Comparison of ENCODE assay signal across 13 cellular contexts in the genomic region with DNA sequence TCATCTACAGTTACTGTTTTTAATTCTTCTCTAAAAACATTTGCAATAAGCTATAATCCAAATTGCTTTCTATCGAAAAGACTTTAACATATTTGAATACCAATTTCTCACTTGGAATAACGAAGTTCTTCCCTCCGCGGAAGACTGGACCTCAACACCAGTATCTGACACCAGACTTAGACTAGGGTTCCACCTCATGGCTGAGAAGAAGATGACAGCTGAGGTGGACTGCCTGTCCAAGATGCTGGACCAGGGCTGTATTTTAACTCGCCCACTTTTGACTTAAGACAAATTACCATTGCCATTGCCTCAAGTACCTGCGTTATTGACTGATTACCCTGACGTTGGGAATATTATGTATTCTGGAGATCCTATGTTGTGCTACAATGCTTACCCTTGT. TPM values are rescaled to one million over a fixed set of nuclear protein-coding genes. Genes with fewer than 3 reads are reported as not detected.
A peak's percentile ranks its signal among the peaks of the same experiment; 100 is the strongest.
DNase-seq lines count a peak whose midpoint lies in the region; ATAC-seq, FAIRE-seq and TF ChIP-seq lines count a peak whose summit lies in the region.
"Had no signal": no experiment of that assay in that cellular context is flagged by ENCODE, and none has a peak within 500 bp of the region (broad histone marks: within the 10 kb centered on the region; RNA-seq: fewer than 3 reads in every experiment).

No MANE protein-coding gene starts in this region.

- peak; percentile 84 for FAIRE-seq in HepG2 (lab: Jason Lieb, UNC)

- POLR2A ChIA-PET in HepG2 (lab: Yijun Ruan, JAX) = no interaction called here
- POLR2A ChIA-PET in activated CD4-positive, alpha-beta T cell treated with anti-CD3 and anti-CD28 coated beads, Interleukin-2, amount 10 ng/mL, durations not matched to agents 7 days and 5 days (lab: Charles Lee) = no interaction called here

- intact Hi-C loops in body of pancreas (cut with DNase I) (no loop called here), HepG2 (cut with micrococcal nuclease; ENCODE audit: unreplicated experiment) (loop anchor here (2.0 kb wide), 1 partner anchor 372 kb away; no protein-coding TSS in a partner anchor)

- no peak overlapping the region for H3K4me3 ChIP-seq in body of pancreas
- no peak overlapping the region for H3K4me3 ChIP-seq in HepG2 (replicated peaks in 1 of 3; ENCODE audit: insufficient read depth in 1 of 3, low read depth in 2 of 3, low read length in 3 of 3)
- H3K4me3 ChIP-seq: HAP-1 had no signal

- no peak overlapping the region for H3K4me2 ChIP-seq in HepG2 (ENCODE audit: low read depth, low read length)

- H3K27me3 ChIP-seq in body of pancreas (no peaks in the 10 kb centered on the region), HepG2 (ENCODE audit: control insufficient read depth in 1 of 2, insufficient read depth in 2 of 2, low read length in 2 of 2) (no peaks in the 10 kb centered on the region; a peak in 1 of 5 replicates)

- H4K20me1 ChIP-seq in HepG2 (ENCODE audit: insufficient read depth, low read length) = no peaks in the 10 kb centered on the region

- no peak for TF ChIP-seq EP300 in HepG2 (IDR thresholded peaks at IDR 0.05; ENCODE audit: low read depth in 2 of 2, low read length in 2 of 2)
- TF ChIP-seq EP300 in HepG2 (CRISPR knock-in tag; IDR thresholded peaks at IDR 0.05; ENCODE audit: borderline replicate concordance) = no peak

- no peak overlapping the region for H2AFZ ChIP-seq in HepG2 (ENCODE audit: low read length)

- H3K36me3 Mint-ChIP-seq in activated CD4-positive, alpha-beta T cell treated with anti-CD3 and anti-CD28 coated beads, Interleukin-2, amount 10 ng/mL, durations not matched to agents 7 days and 5 days (ENCODE audit: low read depth) = no peaks in the 10 kb centered on the region
- H3K36me3 Mint-ChIP-seq in mesothelial cell of epicardium = no peaks in the 10 kb centered on the region

- H3K27ac ChIP-seq in body of pancreas (no peak overlapping the region), HepG2 (ENCODE audit: extremely low read length, insufficient read depth, low read length) (no peak overlapping the region)

- H3K4me1 Mint-ChIP-seq in activated CD4-positive, alpha-beta T cell treated with anti-CD3 and anti-CD28 coated beads, Interleukin-2, amount 10 ng/mL, durations not matched to agents 7 days and 5 days = no peaks in the 10 kb centered on the region
- H3K4me1 Mint-ChIP-seq in mesothelial cell of epicardium = no peaks in the 10 kb centered on the region
- H3K4me1 Mint-ChIP-seq: activated B cell treated with CpG ODN at 0.5 μM for 24 hours; activated naive CD4-positive, alpha-beta T cell treated with anti-CD3 and anti-CD28 coated beads, Interleukin-2, amount 50 U/mL, for 24 hours had no signal

- H3K9ac ChIP-seq in HepG2 (ENCODE audit: insufficient read depth, low read depth, low read length) = no peak overlapping the region

- H3K4me1 ChIP-seq in body of pancreas = no peaks in the 10 kb centered on the region
- no peaks in the 10 kb centered on the region for H3K4me1 ChIP-seq in HepG2 (ENCODE audit: insufficient read depth, low read length)
- H3K4me1 ChIP-seq: HAP-1 had no signal

- H3K4me3 Mint-ChIP-seq in activated CD4-positive, alpha-beta T cell treated with anti-CD3 and anti-CD28 coated beads, Interleukin-2, amount 10 ng/mL, durations not matched to agents 7 days and 5 days = no peak overlapping the region
- no peak overlapping the region for H3K4me3 Mint-ChIP-seq in mesothelial cell of epicardium
- H3K4me3 Mint-ChIP-seq: activated B cell treated with CpG ODN at 0.5 μM for 24 hours; activated naive CD4-positive, alpha-beta T cell treated with anti-CD3 and anti-CD28 coated beads, Interleukin-2, amount 50 U/mL, for 24 hours had no signal

- H3K27me3 Mint-ChIP-seq in activated CD4-positive, alpha-beta T cell treated with anti-CD3 and anti-CD28 coated beads, Interleukin-2, amount 10 ng/mL, durations not matched to agents 7 days and 5 days = peaks cover 9% of the 10 kb centered on the region
- peaks cover 17% of the 10 kb centered on the region for H3K27me3 Mint-ChIP-seq in mesothelial cell of epicardium (ENCODE audit: low read depth)

- TF ChIP-seq POLR2A in body of pancreas (IDR thresholded peaks at IDR 0.05) (no peak), HepG2 (IDR thresholded peaks at IDR 0.05; ENCODE audit: insufficient read depth in 1 of 2, low read depth in 2 of 2, low read length in 2 of 2) (no peak)

- TF ChIP-seq RAD21 in HepG2 (CRISPR knock-in tag; IDR thresholded peaks at IDR 0.05) = peak; percentile 44; the same call in 1 of the 2 replicates

- H3K79me2 ChIP-seq in HepG2 (ENCODE audit: insufficient read depth, low read length) = no peaks in the 10 kb centered on the region

- H3K27ac Mint-ChIP-seq in activated CD4-positive, alpha-beta T cell treated with anti-CD3 and anti-CD28 coated beads, Interleukin-2, amount 10 ng/mL, durations not matched to agents 7 days and 5 days = no peak overlapping the region
- H3K27ac Mint-ChIP-seq in mesothelial cell of epicardium = no peak overlapping the region
- H3K27ac Mint-ChIP-seq: activated B cell treated with CpG ODN at 0.5 μM for 24 hours; activated naive CD4-positive, alpha-beta T cell treated with anti-CD3 and anti-CD28 coated beads, Interleukin-2, amount 50 U/mL, for 24 hours had no signal

- H3K36me3 ChIP-seq in body of pancreas (replicated peaks in 1 of 2; ENCODE audit: insufficient read depth in 1 of 2, low read depth in 2 of 2) (no peaks in the 10 kb centered on the region), HepG2 (replicated peaks in 1 of 2; ENCODE audit: control insufficient read depth in 1 of 2, insufficient read depth in 2 of 2, low read length in 2 of 2) (no peaks in the 10 kb centered on the region)
- H3K36me3 ChIP-seq: HAP-1 had no signal

- TF ChIP-seq CTCF in AG09319 (IDR thresholded peaks at IDR 0.05; ENCODE audit: low read depth, low read length) (peak; percentile 20), body of pancreas (IDR thresholded peaks at IDR 0.05) (peak in 6 of 7 experiments; percentile 6 to 52 (median 36)), HepG2 (CRISPR knock-in tag; IDR thresholded peaks at IDR 0.05) (peak; percentile 76), mesothelial cell of epicardium (IDR thresholded peaks at IDR 0.05; ENCODE audit: unreplicated experiment) (no peak)

- H3K9me3 Mint-ChIP-seq in activated CD4-positive, alpha-beta T cell treated with anti-CD3 and anti-CD28 coated beads, Interleukin-2, amount 10 ng/mL, durations not matched to agents 7 days and 5 days = peaks cover 2% of the 10 kb centered on the region
- peaks cover 4% of the 10 kb centered on the region for H3K9me3 Mint-ChIP-seq in mesothelial cell of epicardium

- in situ Hi-C loops in HepG2 (cut with HindIII; ENCODE audit: extremely low pct_ligation_motif_present, low pct_unique_long_range_greater_than_20kb) = loop anchor here (10.0 kb wide), 1 partner anchor 370 kb away; the partner anchor contains the start of gene SLC4A9

- no TSS peak for BruUV-seq in HepG2 (replicated peaks; lab: Mats Ljungman, UMichigan)

- DNase-seq in AG09319 (ENCODE audit: extremely low read depth, low read depth) (no peak), HuH-7 (ENCODE audit: low spot score) (peak; percentile 8), body of pancreas (peak in 1 of 4 donors; percentile 44), HepG2 (ENCODE audit: low spot score) (peak; percentile 43), activated gamma-delta T cell treated with Interleukin-2 at 50 U/mL for 16 hours (no peak), mesothelial cell of epicardium (ENCODE audit: low spot score in 2 of 2, unreplicated experiment in 2 of 2) (no peak)
- no peak for DNase-seq in activated CD4-positive, alpha-beta T cell treated with anti-CD3 and anti-CD28 coated beads, Interleukin-2, amount 10 ng/mL, durations not matched to agents 7 days and 5 days
- DNase-seq: activated B cell treated with CpG ODN at 0.5 μM for 24 hours, NCI-H510A treated with DMSO at 0.1 percent for 48 hours had no signal

- 41 to 44% methylated on average over 7 of the region's 7 CpGs for WGBS in body of pancreas, 2 donors
- 7% methylated on average over 7 of the region's 7 CpGs for WGBS in HepG2 (ENCODE audit: low lambda C conversion rate)

- H3K9me3 ChIP-seq in body of pancreas (no peaks in the 10 kb centered on the region), HepG2 (ENCODE audit: low read length) (no peaks in the 10 kb centered on the region)
- H3K9me3 ChIP-seq: HAP-1 had no signal

- ATAC-seq in body of pancreas (no peak), HepG2 (peak; percentile 88), GM21367 (IDR thresholded peaks at IDR 0.05; ENCODE audit: unreplicated experiment) (no peak)

- CTCF ChIA-PET in HepG2 (lab: Yijun Ruan, JAX; ENCODE audit: low intra/inter-chr PET ratio, low total read pairs) = interaction anchor here (0.8 kb wide), 1 partner anchor 361 kb away, joined by 4 read pairs; no protein-coding TSS in a partner anchor
- CTCF ChIA-PET in activated CD4-positive, alpha-beta T cell treated with anti-CD3 and anti-CD28 coated beads, Interleukin-2, amount 10 ng/mL, durations not matched to agents 7 days and 5 days (lab: Charles Lee) = no interaction called here

RNA-seq across cellular contexts. Expression of gene ZMAT2, which starts 34.1 kb away (rescaled TPM):
- 10 to 100 TPM; 16.1 to 27.0 TPM for total RNA-seq in body of pancreas
- 92.8 and 141 TPM in 2 replicates for total RNA-seq in HepG2 (2016; rRNA removed; fragmentation: Illumina TruSeq; extraction: Trizol)
- 10.7 and 14.9 TPM in 2 replicates for total RNA-seq in HepG2 (2016; cell fraction: cytosol; rRNA removed; fragmentation: Illumina TruSeq; extraction: Trizol; ENCODE audit: low read depth)
- 96.7 and 141 TPM in 2 replicates for total RNA-seq in HepG2 (2016; cell fraction: insoluble cytoplasmic fraction; rRNA removed; fragmentation: Illumina TruSeq; extraction: Trizol)
- 28.5 and 32.2 TPM in 2 replicates for total RNA-seq in HepG2 (2016; cell fraction: membrane; rRNA removed; fragmentation: Illumina TruSeq; extraction: Trizol)
- total RNA-seq in HepG2 (2016; cell fraction: nucleus; rRNA removed; fragmentation: Illumina TruSeq; extraction: Trizol) = 35.3 and 39.3 TPM in 2 replicates
- 25.2 and 35.4 TPM in 2 replicates for polyA plus RNA-seq in HepG2 (2011; rRNA removed)
- polyA plus RNA-seq in HepG2 (2011; cell fraction: cytosol; rRNA removed) = 17.2 and 23.5 TPM in 2 replicates
- 10.4 and 17.0 TPM in 2 replicates for polyA plus RNA-seq in HepG2 (2011; cell fraction: nucleus; rRNA removed)
- 49.4 and 69.0 TPM in 2 replicates for polyA plus RNA-seq in HepG2 (2012)
- 13.7 and 14.3 TPM in 2 replicates for polyA plus RNA-seq in HepG2 (2016; cell fraction: cytosol; fragmentation: Illumina TruSeq; extraction: Trizol; ENCODE audit: low read depth)
- 181 and 206 TPM in 2 replicates for polyA plus RNA-seq in HepG2 (2016; cell fraction: insoluble cytoplasmic fraction; fragmentation: Illumina TruSeq; extraction: Trizol; ENCODE audit: low read depth)
- polyA plus RNA-seq in HepG2 (2016; cell fraction: membrane; fragmentation: Illumina TruSeq; extraction: Trizol; ENCODE audit: low read depth) = 25.7 and 27.5 TPM in 2 replicates
- 72.2 and 82.2 TPM in 2 replicates for polyA plus RNA-seq in HepG2 (2016; cell fraction: nucleus; fragmentation: Illumina TruSeq; extraction: Trizol; ENCODE audit: insufficient read depth, low read depth)
- 16.0 and 31.9 TPM in 2 replicates for polyA minus RNA-seq in HepG2 (2011; rRNA and poly(A)+ RNA removed; ENCODE audit: low replicate concordance)
- 7.4 and 9.7 TPM in 2 replicates for polyA minus RNA-seq in HepG2 (2011; cell fraction: cytosol; rRNA and poly(A)+ RNA removed)
- polyA minus RNA-seq in HepG2 (2011; cell fraction: nucleus; rRNA and poly(A)+ RNA removed) = 22.8 and 25.5 TPM in 2 replicates
- total RNA-seq in activated CD4-positive, alpha-beta T cell treated with anti-CD3 and anti-CD28 coated beads, Interleukin-2, amount 10 ng/mL, durations not matched to agents 7 days and 5 days = 10 to 100 TPM; 52.4 to 61.3 TPM
- 49.8 to 52.2 TPM (median 50.7 TPM) in 3 replicates for total RNA-seq in mesothelial cell of epicardium

RNA-seq across cellular contexts. Expression of gene HARS2, which starts 43.1 kb away (rescaled TPM):
- total RNA-seq in body of pancreas (10 to 100 TPM; 13.7 to 23.7 TPM), HepG2 (2016; rRNA removed; fragmentation: Illumina TruSeq; extraction: Trizol) (25.8 and 28.3 TPM in 2 replicates), mesothelial cell of epicardium (32.4 to 35.6 TPM (median 33.5 TPM) in 3 replicates)
- total RNA-seq in HepG2 (2016; cell fraction: cytosol; rRNA removed; fragmentation: Illumina TruSeq; extraction: Trizol; ENCODE audit: low read depth) = 5.1 and 6.4 TPM in 2 replicates
- 26.9 and 28.1 TPM in 2 replicates for total RNA-seq in HepG2 (2016; cell fraction: insoluble cytoplasmic fraction; rRNA removed; fragmentation: Illumina TruSeq; extraction: Trizol)
- 9.4 and 11.0 TPM in 2 replicates for total RNA-seq in HepG2 (2016; cell fraction: membrane; rRNA removed; fragmentation: Illumina TruSeq; extraction: Trizol)
- total RNA-seq in HepG2 (2016; cell fraction: nucleus; rRNA removed; fragmentation: Illumina TruSeq; extraction: Trizol) = 24.3 and 26.6 TPM in 2 replicates
- polyA plus RNA-seq in HepG2 (2011; rRNA removed) = 17.6 and 17.9 TPM in 2 replicates
- 11.2 and 13.9 TPM in 2 replicates for polyA plus RNA-seq in HepG2 (2011; cell fraction: cytosol; rRNA removed)
- 29.0 and 33.3 TPM in 2 replicates for polyA plus RNA-seq in HepG2 (2011; cell fraction: nucleus; rRNA removed)
- 14.2 and 15.4 TPM in 2 replicates for polyA plus RNA-seq in HepG2 (2012)
- polyA plus RNA-seq in HepG2 (2016; cell fraction: cytosol; fragmentation: Illumina TruSeq; extraction: Trizol; ENCODE audit: low read depth) = 1.7 and 2.6 TPM in 2 replicates
- polyA plus RNA-seq in HepG2 (2016; cell fraction: insoluble cytoplasmic fraction; fragmentation: Illumina TruSeq; extraction: Trizol; ENCODE audit: low read depth) = 21.7 and 22.7 TPM in 2 replicates
- polyA plus RNA-seq in HepG2 (2016; cell fraction: membrane; fragmentation: Illumina TruSeq; extraction: Trizol; ENCODE audit: low read depth) = 4.5 and 5.1 TPM in 2 replicates
- 34.6 and 36.3 TPM in 2 replicates for polyA plus RNA-seq in HepG2 (2016; cell fraction: nucleus; fragmentation: Illumina TruSeq; extraction: Trizol; ENCODE audit: insufficient read depth, low read depth)
- 18.1 and 21.0 TPM in 2 replicates for polyA minus RNA-seq in HepG2 (2011; rRNA and poly(A)+ RNA removed; ENCODE audit: low replicate concordance)
- polyA minus RNA-seq in HepG2 (2011; cell fraction: cytosol; rRNA and poly(A)+ RNA removed) = 8.6 and 10.0 TPM in 2 replicates
- polyA minus RNA-seq in HepG2 (2011; cell fraction: nucleus; rRNA and poly(A)+ RNA removed) = 44.9 and 58.2 TPM in 2 replicates
- 10 to 100 TPM; 32.7 to 34.2 TPM for total RNA-seq in activated CD4-positive, alpha-beta T cell treated with anti-CD3 and anti-CD28 coated beads, Interleukin-2, amount 10 ng/mL, durations not matched to agents 7 days and 5 days

RNA-seq across cellular contexts. Expression of gene HARS1, which starts 43.2 kb away (rescaled TPM):
- total RNA-seq in body of pancreas = 10 to 100 TPM; 46.2 to 52.4 TPM
- total RNA-seq in HepG2 (2016; rRNA removed; fragmentation: Illumina TruSeq; extraction: Trizol) = 66.2 and 78.8 TPM in 2 replicates
- total RNA-seq in HepG2 (2016; cell fraction: cytosol; rRNA removed; fragmentation: Illumina TruSeq; extraction: Trizol; ENCODE audit: low read depth) = 13.1 and 14.5 TPM in 2 replicates
- total RNA-seq in HepG2 (2016; cell fraction: insoluble cytoplasmic fraction; rRNA removed; fragmentation: Illumina TruSeq; extraction: Trizol) = 70.2 and 81.1 TPM in 2 replicates
- total RNA-seq in HepG2 (2016; cell fraction: membrane; rRNA removed; fragmentation: Illumina TruSeq; extraction: Trizol) = 20.9 and 21.9 TPM in 2 replicates
- total RNA-seq in HepG2 (2016; cell fraction: nucleus; rRNA removed; fragmentation: Illumina TruSeq; extraction: Trizol) = 45.1 and 48.6 TPM in 2 replicates
- polyA plus RNA-seq in HepG2 (2011; rRNA removed) = 36.9 and 37.2 TPM in 2 replicates
- 33.8 and 44.9 TPM in 2 replicates for polyA plus RNA-seq in HepG2 (2011; cell fraction: cytosol; rRNA removed)
- 45.2 and 53.9 TPM in 2 replicates for polyA plus RNA-seq in HepG2 (2011; cell fraction: nucleus; rRNA removed)
- polyA plus RNA-seq in HepG2 (2012) = 36.0 and 36.8 TPM in 2 replicates
- polyA plus RNA-seq in HepG2 (2016; cell fraction: cytosol; fragmentation: Illumina TruSeq; extraction: Trizol; ENCODE audit: low read depth) = 7.2 and 8.5 TPM in 2 replicates
- 86.5 and 89.9 TPM in 2 replicates for polyA plus RNA-seq in HepG2 (2016; cell fraction: insoluble cytoplasmic fraction; fragmentation: Illumina TruSeq; extraction: Trizol; ENCODE audit: low read depth)
- polyA plus RNA-seq in HepG2 (2016; cell fraction: membrane; fragmentation: Illumina TruSeq; extraction: Trizol; ENCODE audit: low read depth) = 13.6 and 14.8 TPM in 2 replicates
- polyA plus RNA-seq in HepG2 (2016; cell fraction: nucleus; fragmentation: Illumina TruSeq; extraction: Trizol; ENCODE audit: insufficient read depth, low read depth) = 117 and 121 TPM in 2 replicates
- 23.8 and 62.7 TPM in 2 replicates for polyA minus RNA-seq in HepG2 (2011; rRNA and poly(A)+ RNA removed; ENCODE audit: low replicate concordance)
- polyA minus RNA-seq in HepG2 (2011; cell fraction: cytosol; rRNA and poly(A)+ RNA removed) = 19.5 and 25.5 TPM in 2 replicates
- 42.5 and 53.8 TPM in 2 replicates for polyA minus RNA-seq in HepG2 (2011; cell fraction: nucleus; rRNA and poly(A)+ RNA removed)
- 10 to 100 TPM; 71.5 to 76.5 TPM for total RNA-seq in activated CD4-positive, alpha-beta T cell treated with anti-CD3 and anti-CD28 coated beads, Interleukin-2, amount 10 ng/mL, durations not matched to agents 7 days and 5 days
- 73.7 to 77.2 TPM (median 76.9 TPM) in 3 replicates for total RNA-seq in mesothelial cell of epicardium

RNA-seq across cellular contexts. Expression of gene PCDHA1, which starts 51.6 kb away (rescaled TPM):
- total RNA-seq in body of pancreas (not detected), HepG2 (2016; rRNA removed; fragmentation: Illumina TruSeq; extraction: Trizol) (not detected in 2 replicates), mesothelial cell of epicardium (not detected in 3 replicates)
- total RNA-seq in HepG2 (2016; cell fraction: cytosol; rRNA removed; fragmentation: Illumina TruSeq; extraction: Trizol; ENCODE audit: low read depth) = not detected in 2 replicates
- total RNA-seq in HepG2 (2016; cell fraction: insoluble cytoplasmic fraction; rRNA removed; fragmentation: Illumina TruSeq; extraction: Trizol) = not detected in 2 replicates
- not detected in 2 replicates for total RNA-seq in HepG2 (2016; cell fraction: membrane; rRNA removed; fragmentation: Illumina TruSeq; extraction: Trizol)
- not detected in 2 replicates for total RNA-seq in HepG2 (2016; cell fraction: nucleus; rRNA removed; fragmentation: Illumina TruSeq; extraction: Trizol)
- not detected in 2 replicates for polyA plus RNA-seq in HepG2 (2011; rRNA removed)
- polyA plus RNA-seq in HepG2 (2011; cell fraction: cytosol; rRNA removed) = 0.01 TPM in 1 of 2 replicates, not detected in the other
- polyA plus RNA-seq in HepG2 (2011; cell fraction: nucleus; rRNA removed) = 0.05 TPM in 1 of 2 replicates, not detected in the other
- polyA plus RNA-seq in HepG2 (2012) = not detected in 2 replicates
- not detected in 2 replicates for polyA plus RNA-seq in HepG2 (2016; cell fraction: cytosol; fragmentation: Illumina TruSeq; extraction: Trizol; ENCODE audit: low read depth)
- not detected in 2 replicates for polyA plus RNA-seq in HepG2 (2016; cell fraction: insoluble cytoplasmic fraction; fragmentation: Illumina TruSeq; extraction: Trizol; ENCODE audit: low read depth)
- not detected in 2 replicates for polyA plus RNA-seq in HepG2 (2016; cell fraction: membrane; fragmentation: Illumina TruSeq; extraction: Trizol; ENCODE audit: low read depth)
- not detected in 2 replicates for polyA plus RNA-seq in HepG2 (2016; cell fraction: nucleus; fragmentation: Illumina TruSeq; extraction: Trizol; ENCODE audit: insufficient read depth, low read depth)
- not detected in 2 replicates for polyA minus RNA-seq in HepG2 (2011; rRNA and poly(A)+ RNA removed; ENCODE audit: low replicate concordance)
- polyA minus RNA-seq in HepG2 (2011; cell fraction: cytosol; rRNA and poly(A)+ RNA removed) = not detected in 2 replicates
- not detected in 2 replicates for polyA minus RNA-seq in HepG2 (2011; cell fraction: nucleus; rRNA and poly(A)+ RNA removed)
- total RNA-seq in activated CD4-positive, alpha-beta T cell treated with anti-CD3 and anti-CD28 coated beads, Interleukin-2, amount 10 ng/mL, durations not matched to agents 7 days and 5 days = not detected
- total RNA-seq: activated B cell treated with CpG ODN at 0.5 μM for 24 hours, ureter had no signal

Comparison
In these comparisons a context has a peak if more than half of its experiments do, and no peak if none do; other contexts are left out.
1. DNase-seq: peak in HuH-7 (single experiment) and HepG2 (single experiment); none in AG09319 (single experiment), activated CD4-positive, alpha-beta T cell treated with anti-CD3 and anti-CD28 coated beads, Interleukin-2, amount 10 ng/mL, durations not matched to agents 7 days and 5 days (single experiment), activated gamma-delta T cell treated with Interleukin-2 at 50 U/mL for 16 hours (single experiment) and mesothelial cell of epicardium (0 of 2).